ENCODE assay signal across 25 cellular contexts in the genomic region with DNA sequence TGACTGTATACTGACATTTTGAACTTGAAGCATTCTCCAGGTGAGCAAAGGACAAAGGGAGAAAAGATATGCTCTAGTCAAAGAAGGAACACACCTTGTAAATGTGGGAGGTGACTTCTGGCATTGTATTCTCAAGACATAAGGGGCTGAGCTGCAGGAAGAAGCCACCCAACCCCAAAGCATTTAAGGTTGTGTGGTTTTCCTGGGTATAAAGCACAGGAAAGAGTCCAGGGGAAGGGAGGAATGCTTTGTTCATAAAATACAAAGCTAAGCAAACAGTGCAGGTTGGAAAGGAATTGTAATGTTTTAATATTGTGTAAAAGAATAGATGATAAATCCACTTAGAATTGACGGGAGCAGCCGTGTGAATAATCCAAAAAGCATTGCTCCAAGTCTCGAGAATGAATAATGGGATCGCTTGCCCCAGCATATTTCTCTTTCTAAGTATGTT.
DNase-seq lines count a peak whose midpoint lies in the region; ATAC-seq and TF ChIP-seq lines count a peak whose summit lies in the region.
"Had no signal": no experiment of that assay in that cellular context is flagged by ENCODE, and none has a peak within 500 bp of the region (broad histone marks: within the 10 kb centered on the region; RNA-seq: fewer than 3 reads in every experiment).

No MANE protein-coding gene starts in this region.

- DNase-seq in activated naive CD4-positive, alpha-beta T cell treated with anti-CD3 and anti-CD28 coated beads, Interleukin-2, amount 50 U/mL, for 16 hours, result no peak
- DNase-seq in SW480 (ENCODE audit: low spot score), result peak; percentile 42
- no peak for DNase-seq in epithelial cell of prostate (ENCODE audit: low read depth, low spot score)
- no peak for DNase-seq in suprapubic skin (ENCODE audit: low spot score in 2 of 2)
- DNase-seq in GM23248, result no peak
- DNase-seq in NCI-H2196 treated with DMSO at 0.1 percent for 48 hours (lab: John Stamatoyannopoulos, UW; ENCODE audit: unreplicated experiment), result no peak
- DNase-seq: activated CD4-positive, CD25-positive, alpha-beta regulatory T cell treated with anti-CD3 and anti-CD28 coated beads, Interleukin-2, amount 50 U/mL, for 72 hours; caudate nucleus; dorsolateral prefrontal cortex; erythroblast; GF-D8; MV-4-11; NCI-H1930; pancreas; sigmoid colon; SK-N-SH had no signal

- peaks cover 14% of the 10 kb centered on the region for H3K4me1 ChIP-seq in suprapubic skin
- no peaks in the 10 kb centered on the region for H3K4me1 ChIP-seq in GM23248 (ENCODE audit: insufficient read depth)
- H3K4me1 ChIP-seq: pancreas had no signal

- H3K9me3 ChIP-seq in suprapubic skin (no peaks in the 10 kb centered on the region), GM23248 (ENCODE audit: low read depth) (no peaks in the 10 kb centered on the region)
- H3K9me3 ChIP-seq: BLaER1, gastroesophageal sphincter, pancreas, sigmoid colon, SK-N-SH had no signal

- no peaks in the 10 kb centered on the region for H3K27me3 Mint-ChIP-seq in activated naive CD4-positive, alpha-beta T cell treated with anti-CD3 and anti-CD28 coated beads, Interleukin-2, amount 50 U/mL, for 24 hours

- H3K27me3 ChIP-seq in suprapubic skin (no peaks in the 10 kb centered on the region), GM23248 (replicated peaks; ENCODE audit: insufficient read depth) (0 out of 2 replicates have a peak, but pooled peaks cover 4% of the 10 kb centered on the region)
- H3K27me3 ChIP-seq: BLaER1, dorsolateral prefrontal cortex, gastroesophageal sphincter, pancreas, sigmoid colon had no signal

- no peak for TF ChIP-seq EP300 in suprapubic skin (IDR thresholded peaks at IDR 0.05)

- no peak overlapping the region for H3K27ac Mint-ChIP-seq in activated naive CD4-positive, alpha-beta T cell treated with anti-CD3 and anti-CD28 coated beads, Interleukin-2, amount 50 U/mL, for 24 hours
- H3K27ac Mint-ChIP-seq: activated T-helper 2 cell treated with anti-CD3 and anti-CD28 coated beads, Interferon-gamma antibody, Interleukin-2, Interleukin-4, amounts not matched to agents 10 μg/mL and 5 μg/mL and 100 μg/mL, durations not matched to agents 14 hours and 24 hours and 36 hours; natural killer cell treated with Interleukin-12 subunit alpha and Interleukin-12 subunit beta and Interleukin-15 and Interleukin-18, amount 100 ng/mL, for 72 hours; stimulated activated effector memory CD8-positive, alpha-beta T cell treated with anti-CD3 and anti-CD28 coated beads, Interleukin-12 subunit alpha, Interleukin-12 subunit beta, amount 100 ng/mL, for 72 hours had no signal

- H3K27ac ChIP-seq in epithelial cell of prostate, result peak overlapping the region; percentile 83
- H3K27ac ChIP-seq in suprapubic skin, result peak overlapping the region; percentile 35
- no peak overlapping the region for H3K27ac ChIP-seq in GM23248
- H3K27ac ChIP-seq: BLaER1, dorsolateral prefrontal cortex, gastroesophageal sphincter, HL-60, pancreas, sigmoid colon had no signal

- WGBS in suprapubic skin, result 54% methylated on average over 4 of the region's 4 CpGs
- 63 to 68% methylated on average over 4 of the region's 4 CpGs for WGBS in GM23248 (ENCODE audit: low coverage in 1 of 2, low lambda C conversion rate in 2 of 2, missing lambda C conversion rate in 2 of 2), 2 experiments

- H3K4me3 Mint-ChIP-seq in activated naive CD4-positive, alpha-beta T cell treated with anti-CD3 and anti-CD28 coated beads, Interleukin-2, amount 50 U/mL, for 24 hours, result peak overlapping the region; percentile 56
- H3K4me3 Mint-ChIP-seq: natural killer cell treated with Interleukin-12 subunit alpha and Interleukin-12 subunit beta and Interleukin-15 and Interleukin-18, amount 100 ng/mL, for 72 hours; stimulated activated effector memory CD8-positive, alpha-beta T cell treated with anti-CD3 and anti-CD28 coated beads, Interleukin-12 subunit alpha, Interleukin-12 subunit beta, amount 100 ng/mL, for 72 hours had no signal

- no peaks in the 10 kb centered on the region for H3F3A ChIP-seq in GM23248 (ENCODE audit: insufficient read depth)

- H3K79me2 ChIP-seq in GM23248 (ENCODE audit: insufficient read depth), result no peaks in the 10 kb centered on the region

- H3K9ac ChIP-seq in GM23248, result no peak overlapping the region
- H3K9ac ChIP-seq: BLaER1, SK-N-SH had no signal

- no peak for ATAC-seq in GM18519 (IDR thresholded peaks at IDR 0.05; ENCODE audit: low FRiP score, unreplicated experiment)
- ATAC-seq: gastroesophageal sphincter; K562; natural killer cell treated with Interleukin-12 subunit alpha and Interleukin-12 subunit beta and Interleukin-15 and Interleukin-18, amount 100 ng/mL, for 72 hours; stimulated activated effector memory CD8-positive, alpha-beta T cell treated with anti-CD3 and anti-CD28 coated beads, Interleukin-12 subunit alpha, Interleukin-12 subunit beta, amount 100 ng/mL, for 72 hours had no signal

- no peaks in the 10 kb centered on the region for H3K9me2 ChIP-seq in GM23248 (ENCODE audit: insufficient read depth)
- H3K9me2 ChIP-seq: SK-N-SH had no signal

- H3K36me3 ChIP-seq in suprapubic skin, result no peaks in the 10 kb centered on the region
- H3K36me3 ChIP-seq in GM23248 (ENCODE audit: low read depth), result no peaks in the 10 kb centered on the region
- H3K36me3 ChIP-seq: BLaER1, gastroesophageal sphincter, pancreas, sigmoid colon had no signal

- no peaks in the 10 kb centered on the region for H3K36me3 Mint-ChIP-seq in activated naive CD4-positive, alpha-beta T cell treated with anti-CD3 and anti-CD28 coated beads, Interleukin-2, amount 50 U/mL, for 24 hours
- H3K36me3 Mint-ChIP-seq: natural killer cell treated with Interleukin-12 subunit alpha and Interleukin-12 subunit beta and Interleukin-15 and Interleukin-18, amount 100 ng/mL, for 72 hours; stimulated activated effector memory CD8-positive, alpha-beta T cell treated with anti-CD3 and anti-CD28 coated beads, Interleukin-12 subunit alpha, Interleukin-12 subunit beta, amount 100 ng/mL, for 72 hours had no signal

- no peak overlapping the region for H3K4me2 ChIP-seq in GM23248 (ENCODE audit: unreplicated experiment)
- H3K4me2 ChIP-seq: BLaER1, SK-N-SH had no signal

- H4K20me1 ChIP-seq in GM23248 (ENCODE audit: insufficient read depth), result no peaks in the 10 kb centered on the region
- H4K20me1 ChIP-seq: BLaER1 had no signal

- in situ Hi-C loops in GM23248 (cut with MboI), result no loop called here

- H2AFZ ChIP-seq in GM23248, result no peak overlapping the region

- H3K4me3 ChIP-seq in suprapubic skin (no peak overlapping the region), GM23248 (no peak overlapping the region)
- H3K4me3 ChIP-seq: BLaER1, dorsolateral prefrontal cortex, gastroesophageal sphincter, K562, pancreas, sigmoid colon had no signal

- TF ChIP-seq POLR2A in suprapubic skin (IDR thresholded peaks at IDR 0.05), result no peak

- peaks cover 29% of the 10 kb centered on the region for H3K4me1 Mint-ChIP-seq in activated naive CD4-positive, alpha-beta T cell treated with anti-CD3 and anti-CD28 coated beads, Interleukin-2, amount 50 U/mL, for 24 hours
- H3K4me1 Mint-ChIP-seq: stimulated activated effector memory CD8-positive, alpha-beta T cell treated with anti-CD3 and anti-CD28 coated beads, Interleukin-12 subunit alpha, Interleukin-12 subunit beta, amount 100 ng/mL, for 72 hours had no signal

- no peak for TF ChIP-seq CTCF in suprapubic skin (IDR thresholded peaks at IDR 0.05)

- H3K9me3 Mint-ChIP-seq in activated naive CD4-positive, alpha-beta T cell treated with anti-CD3 and anti-CD28 coated beads, Interleukin-2, amount 50 U/mL, for 24 hours, result no peaks in the 10 kb centered on the region
- H3K9me3 Mint-ChIP-seq: activated T-helper 2 cell treated with anti-CD3 and anti-CD28 coated beads, Interferon-gamma antibody, Interleukin-2, Interleukin-4, amounts not matched to agents 10 μg/mL and 5 μg/mL and 100 μg/mL, durations not matched to agents 14 hours and 24 hours and 36 hours; natural killer cell treated with Interleukin-12 subunit alpha and Interleukin-12 subunit beta and Interleukin-15 and Interleukin-18, amount 100 ng/mL, for 72 hours; stimulated activated effector memory CD8-positive, alpha-beta T cell treated with anti-CD3 and anti-CD28 coated beads, Interleukin-12 subunit alpha, Interleukin-12 subunit beta, amount 100 ng/mL, for 72 hours had no signal
